Comparison of ENCODE assay signal across 17 cellular contexts in genomic region chr17:36107660-36108059, GRCh38. TPM values are rescaled to one million over a fixed set of nuclear protein-coding genes. Genes with fewer than 3 reads are reported as not detected.
A peak's percentile ranks its signal among the peaks of the same experiment; 100 is the strongest.
DNase-seq lines count a peak whose midpoint lies in the region; ATAC-seq and TF ChIP-seq lines count a peak whose summit lies in the region.
"Had no signal": no experiment of that assay in that cellular context is flagged by ENCODE, and none has a peak within 500 bp of the region (broad histone marks: within the 10 kb centered on the region; RNA-seq: fewer than 3 reads in every experiment).

No MANE protein-coding gene starts in this region.

- H3K4me1 Mint-ChIP-seq in activated T-cell treated with anti-CD3 and anti-CD28 coated beads, Interleukin-2, amount 50 U/mL, for 24 hours (ENCODE audit: low read depth): peaks cover 31% of the 10 kb centered on the region
- peaks cover 59 to 69% (median 65%) of the 10 kb centered on the region in 3 donors for H3K4me1 Mint-ChIP-seq in CD8-positive, alpha-beta memory T cell
- H3K4me1 Mint-ChIP-seq in effector memory CD8-positive, alpha-beta T cell (ENCODE audit: low read depth in 2 of 2): peaks cover 59 to 83% of the 10 kb centered on the region in 2 donors

- POLR2A ChIA-PET in CD8-positive, alpha-beta memory T cell (lab: Charles Lee): no interaction called here

- no peak for DNase-seq in activated T-cell treated with anti-CD3 and anti-CD28 coated beads, Interleukin-2, amount 50 U/mL, for 24 hours
- DNase-seq in activated T-cell treated with anti-CD3 and anti-CD28 coated beads for 4 hours: no peak
- DNase-seq in CD8-positive, alpha-beta memory T cell: peak in 2 of 5 donors; percentile 63 to 71
- DNase-seq in effector memory CD8-positive, alpha-beta T cell: peak; percentile 38 to 50 (median 43)
- no peak for DNase-seq in spleen
- DNase-seq in cerebellum (ENCODE audit: low spot score): no peak
- DNase-seq in AG08396 (ENCODE audit: low spot score): no peak
- DNase-seq in EL: no peak
- DNase-seq: GM23248, HCEC 1CT, NCI-H1417 treated with DMSO at 0.1 percent for 48 hours, NCI-H2029, NCI-H2171 treated with DMSO at 0.1 percent for 48 hours, NCI-H446 treated with DMSO at 0.1 percent for 48 hours had no signal

- H3K4me3 ChIP-seq in CD8-positive, alpha-beta memory T cell (ENCODE audit: low read length): no peak overlapping the region
- no peak overlapping the region for H3K4me3 ChIP-seq in spleen
- H3K4me3 ChIP-seq: A549, GM23248, K562 had no signal

- H3K27me3 Mint-ChIP-seq in activated T-cell treated with anti-CD3 and anti-CD28 coated beads, Interleukin-2, amount 50 U/mL, for 24 hours: peaks cover 44% of the 10 kb centered on the region
- no peaks in the 10 kb centered on the region for H3K27me3 Mint-ChIP-seq in CD8-positive, alpha-beta memory T cell
- H3K27me3 Mint-ChIP-seq in effector memory CD8-positive, alpha-beta T cell: no peaks in the 10 kb centered on the region

- H3K36me3 Mint-ChIP-seq in activated T-cell treated with anti-CD3 and anti-CD28 coated beads, Interleukin-2, amount 50 U/mL, for 24 hours (ENCODE audit: low read depth): peaks cover 6% of the 10 kb centered on the region
- H3K36me3 Mint-ChIP-seq in CD8-positive, alpha-beta memory T cell: peaks cover 5 to 18% (median 10%) of the 10 kb centered on the region in 3 donors
- peaks cover 42% of the 10 kb centered on the region for H3K36me3 Mint-ChIP-seq in effector memory CD8-positive, alpha-beta T cell (ENCODE audit: insufficient read depth)

- peaks cover 8% of the 10 kb centered on the region for H3K9me3 Mint-ChIP-seq in activated T-cell treated with anti-CD3 and anti-CD28 coated beads, Interleukin-2, amount 50 U/mL, for 24 hours
- peaks cover 0 to 2% (median 0%) of the 10 kb centered on the region in 5 donors for H3K9me3 Mint-ChIP-seq in CD8-positive, alpha-beta memory T cell
- H3K9me3 Mint-ChIP-seq in effector memory CD8-positive, alpha-beta T cell: no peaks in the 10 kb centered on the region

- 40 to 80% (median 49%) methylated on average over 3 of the region's 3 CpGs for WGBS in spleen, 5 donors

- no peak for TF ChIP-seq CTCF in spleen (IDR thresholded peaks at IDR 0.05 in 8 of 11, conservative IDR thresholded peaks at IDR 0.05 in 3 of 11)

- intact Hi-C loops in spleen (cut with DNase I; ENCODE audit: low total_unique reads): no loop called here

- CTCF ChIA-PET in CD8-positive, alpha-beta memory T cell (lab: Charles Lee): no interaction called here

- H3K4me1 ChIP-seq in CD8-positive, alpha-beta memory T cell (ENCODE audit: insufficient read depth, low read length): peaks cover 43% of the 10 kb centered on the region
- H3K4me1 ChIP-seq in spleen: peaks cover 0 to 57% (median 41%) of the 10 kb centered on the region in 6 donors
- H3K4me1 ChIP-seq: A549 had no signal

- no peak overlapping the region for H3K4me3 Mint-ChIP-seq in activated T-cell treated with anti-CD3 and anti-CD28 coated beads, Interleukin-2, amount 50 U/mL, for 24 hours
- H3K4me3 Mint-ChIP-seq in CD8-positive, alpha-beta memory T cell: peak overlapping the region; percentile 32 to 71 (median 42)
- H3K4me3 Mint-ChIP-seq in effector memory CD8-positive, alpha-beta T cell: peak overlapping the region; percentile 59 to 91

- TF ChIP-seq POLR2A in spleen (IDR thresholded peaks at IDR 0.05): no peak

- no peak overlapping the region for H3K27ac ChIP-seq in CD8-positive, alpha-beta memory T cell (ENCODE audit: low read depth, low read length)
- H3K27ac ChIP-seq in spleen: peak overlapping the region in 5 of 8 donors; percentile 40 to 86 (median 76)
- H3K27ac ChIP-seq: A549, GM23248, RWPE1 had no signal

- H3K27me3 ChIP-seq in CD8-positive, alpha-beta memory T cell (ENCODE audit: insufficient read depth, low read length, poor library complexity, severe bottlenecking): no peaks in the 10 kb centered on the region
- peaks cover 0 to 6% (median 0%) of the 10 kb centered on the region in 7 donors for H3K27me3 ChIP-seq in spleen (replicated peaks in 1 of 7)

- no peaks in the 10 kb centered on the region for H3K9me3 ChIP-seq in CD8-positive, alpha-beta memory T cell (ENCODE audit: low read length)
- H3K9me3 ChIP-seq in spleen: peaks cover 0 to 9% (median 5%) of the 10 kb centered on the region in 8 donors

- no peaks in the 10 kb centered on the region for H3K36me3 ChIP-seq in CD8-positive, alpha-beta memory T cell (ENCODE audit: insufficient read depth, low read length)
- H3K36me3 ChIP-seq in spleen: no peaks in the 10 kb centered on the region

- H3K27ac Mint-ChIP-seq in activated T-cell treated with anti-CD3 and anti-CD28 coated beads, Interleukin-2, amount 50 U/mL, for 24 hours: peak overlapping the region; percentile 56
- peak overlapping the region; percentile 76 to 97 (median 90) for H3K27ac Mint-ChIP-seq in CD8-positive, alpha-beta memory T cell
- peak overlapping the region; percentile 76 to 96 for H3K27ac Mint-ChIP-seq in effector memory CD8-positive, alpha-beta T cell

- ATAC-seq in effector memory CD8-positive, alpha-beta T cell (replicated peaks): peak; percentile 48
- ATAC-seq: A549, K562 had no signal

RNA-seq across cellular contexts. Expression of gene CCL4, which starts 4.0 kb away (rescaled TPM):
- total RNA-seq in CD8-positive, alpha-beta memory T cell: 1,000 to 10,000 TPM; 1,703 to 1,794 TPM
- polyA plus RNA-seq in CD8-positive, alpha-beta memory T cell: 161 TPM
- total RNA-seq in spleen (10 to 100 TPM; 23.5 to 81.0 (median 33.8) TPM), cerebellum (2.6 TPM)
- polyA plus RNA-seq in spleen: 10 to 100 TPM; 10.1 to 32.9 (median 15.8) TPM
- total RNA-seq: GM23248 had no signal
- polyA plus RNA-seq: A549, GM23248, K562 had no signal

RNA-seq across cellular contexts. Expression of gene CCL3, which starts 17.7 kb away (rescaled TPM):
- total RNA-seq in CD8-positive, alpha-beta memory T cell: 1,000 to 10,000 TPM; 1,154 to 1,264 TPM
- 2.3 TPM for polyA plus RNA-seq in CD8-positive, alpha-beta memory T cell
- total RNA-seq in spleen (10 to 100 TPM; 10.7 to 85.9 (median 23.3) TPM), cerebellum (4.9 TPM)
- 10 to 100 TPM; 11.7 to 41.5 (median 17.6) TPM for polyA plus RNA-seq in spleen
- total RNA-seq: GM23248 had no signal
- polyA plus RNA-seq: A549, GM23248, K562 had no signal

RNA-seq across cellular contexts. Expression of gene CCL18, which starts 43.6 kb away (rescaled TPM):
- total RNA-seq in CD8-positive, alpha-beta memory T cell: not detected
- polyA plus RNA-seq in CD8-positive, alpha-beta memory T cell: not detected
- total RNA-seq in spleen: 10 to 100 TPM in 5 of 7 donors, 1 to 10 TPM in 2; 5.2 to 27.8 (median 11.0) TPM
- 100 to 1,000 TPM in 1 of 3 donors, 10 to 100 TPM in 1, 1 to 10 TPM in 1; 9.8 to 109 (median 75.6) TPM for polyA plus RNA-seq in spleen
- not detected for total RNA-seq in cerebellum
- total RNA-seq: GM23248, K562 had no signal
- polyA plus RNA-seq: A549, GM23248, K562 had no signal

Comparison
In these comparisons a context has a peak if more than half of its experiments do, and no peak if none do; other contexts are left out.
1. DNase-seq: peak in effector memory CD8-positive, alpha-beta T cell (3 of 3); none in activated T-cell treated with anti-CD3 and anti-CD28 coated beads, Interleukin-2, amount 50 U/mL, for 24 hours (single experiment), activated T-cell treated with anti-CD3 and anti-CD28 coated beads for 4 hours (single experiment), spleen (single experiment), cerebellum (single experiment), AG08396 (single experiment) and EL (single experiment).
2. RNA of gene CCL4, which starts 4.0 kb away (total RNA-seq): 1,703 to 1,794 TPM in CD8-positive, alpha-beta memory T cell; 23.5 to 81.0 TPM in spleen and 2.6 TPM in cerebellum (single experiment); every median in the first group is over 10 times any median in the second.
3. RNA of gene CCL3, which starts 17.7 kb away (total RNA-seq): 1,154 to 1,264 TPM in CD8-positive, alpha-beta memory T cell; 10.7 to 85.9 TPM in spleen and 4.9 TPM in cerebellum (single experiment); every median in the first group is over 10 times any median in the second.
4. Peak in every context shown above with its lines, with median percentiles within 50 percentile points of each other: H3K27ac Mint-ChIP-seq.